Comparison of ENCODE assay signal across 15 cellular contexts in genomic region chr5:124869481-124870033, GRCh38.
"Had no signal": no experiment of that assay in that cellular context is flagged by ENCODE, and none has a peak within 500 bp of the region (broad histone marks: within the 10 kb centered on the region; RNA-seq: fewer than 3 reads in every experiment).

No MANE protein-coding gene starts in this region.

- ATAC-seq: stimulated activated memory B cell treated with anti-CD40 and anti-IgM and Interleukin-4, amounts not matched to agents 10 μg/mL and 1 μg/mL and 100 μg/mL, for 72 hours had no signal

- H3K27ac Mint-ChIP-seq: activated CD4-positive, alpha-beta memory T cell treated with anti-CD3 and anti-CD28 coated beads for 36 hours; activated T-cell treated with anti-CD3 and anti-CD28 coated beads, Interleukin-2, amount 50 U/mL, for 24 hours; naive B cell; stimulated activated memory B cell treated with anti-CD40 and anti-IgM and Interleukin-4, amounts not matched to agents 10 μg/mL and 1 μg/mL and 100 μg/mL, for 72 hours had no signal

- H3K27me3 Mint-ChIP-seq: activated CD4-positive, alpha-beta memory T cell treated with anti-CD3 and anti-CD28 coated beads for 36 hours; activated T-cell treated with anti-CD3 and anti-CD28 coated beads, Interleukin-2, amount 50 U/mL, for 24 hours; central memory CD8-positive, alpha-beta T cell; naive B cell; stimulated activated memory B cell treated with anti-CD40 and anti-IgM and Interleukin-4, amounts not matched to agents 10 μg/mL and 1 μg/mL and 100 μg/mL, for 72 hours had no signal

- H3K4me3 Mint-ChIP-seq: activated CD4-positive, alpha-beta memory T cell treated with anti-CD3 and anti-CD28 coated beads for 36 hours; activated T-cell treated with anti-CD3 and anti-CD28 coated beads, Interleukin-2, amount 50 U/mL, for 24 hours; brain; central memory CD8-positive, alpha-beta T cell; naive B cell; stimulated activated memory B cell treated with anti-CD40 and anti-IgM and Interleukin-4, amounts not matched to agents 10 μg/mL and 1 μg/mL and 100 μg/mL, for 72 hours had no signal

- H3K9me3 Mint-ChIP-seq: activated CD4-positive, alpha-beta memory T cell treated with anti-CD3 and anti-CD28 coated beads for 36 hours; activated T-cell treated with anti-CD3 and anti-CD28 coated beads, Interleukin-2, amount 50 U/mL, for 24 hours; naive B cell; stimulated activated memory B cell treated with anti-CD40 and anti-IgM and Interleukin-4, amounts not matched to agents 10 μg/mL and 1 μg/mL and 100 μg/mL, for 72 hours had no signal

- H3K27ac ChIP-seq: parathyroid adenoma, vagina had no signal

- H3K36me3 ChIP-seq: vagina had no signal

- DNase-seq: activated CD4-positive, alpha-beta memory T cell treated with anti-CD3 and anti-CD28 coated beads for 36 hours; activated effector memory CD4-positive, alpha-beta T cell treated with Interleukin-2 at 50 U/mL for 16 hours; activated naive CD4-positive, alpha-beta T cell treated with anti-CD3 and anti-CD28 coated beads, Interleukin-2, amount 50 U/mL, for 16 hours; activated T-cell treated with anti-CD3 and anti-CD28 coated beads, Interleukin-2, amount 50 U/mL, for 24 hours; effector CD4-positive, alpha-beta T cell; head of caudate nucleus; midbrain; naive B cell had no signal

- H3K36me3 Mint-ChIP-seq: activated CD4-positive, alpha-beta memory T cell treated with anti-CD3 and anti-CD28 coated beads for 36 hours; brain; naive B cell; stimulated activated memory B cell treated with anti-CD40 and anti-IgM and Interleukin-4, amounts not matched to agents 10 μg/mL and 1 μg/mL and 100 μg/mL, for 72 hours had no signal

- H2AFZ ChIP-seq: parathyroid adenoma had no signal

- H3K4me3 ChIP-seq: coronary artery, lung, vagina had no signal

- H3K9ac ChIP-seq: parathyroid adenoma had no signal

- H3K27me3 ChIP-seq: vagina had no signal

- H3K4me1 Mint-ChIP-seq: central memory CD8-positive, alpha-beta T cell had no signal

- H3K9me3 ChIP-seq: vagina had no signal
